Comparison of ENCODE assay signal across 19 cellular contexts in the genomic region with DNA sequence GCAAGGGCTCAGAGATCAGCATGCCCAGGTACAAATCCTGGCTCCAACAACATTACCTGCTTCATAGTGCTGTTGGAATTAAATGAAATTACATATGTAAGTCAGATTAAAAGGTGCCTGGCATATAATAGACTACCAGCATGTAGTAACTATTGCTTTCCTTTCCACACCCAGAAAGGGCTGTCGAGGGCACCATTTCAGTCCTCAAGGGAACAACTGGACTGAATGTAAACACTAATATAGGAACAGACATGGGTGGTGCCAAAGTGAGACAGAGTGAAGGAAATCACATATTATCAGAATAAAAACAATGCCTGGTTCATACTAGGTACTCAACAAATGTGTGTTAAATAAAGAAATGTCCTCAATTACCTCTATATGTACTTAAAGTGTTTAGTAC. TPM values are rescaled to one million over a fixed set of nuclear protein-coding genes. Genes with fewer than 3 reads are reported as not detected.
DNase-seq lines count a peak whose midpoint lies in the region; ATAC-seq and TF ChIP-seq lines count a peak whose summit lies in the region.
"Had no signal": no experiment of that assay in that cellular context is flagged by ENCODE, and none has a peak within 500 bp of the region (broad histone marks: within the 10 kb centered on the region; RNA-seq: fewer than 3 reads in every experiment).

No MANE protein-coding gene starts in this region.

- H3K4me1 Mint-ChIP-seq in activated CD4-positive, alpha-beta T cell treated with anti-CD3 and anti-CD28 coated beads, Interleukin-2, amount 10 ng/mL, durations not matched to agents 24 days and 14 days = peaks cover 2% of the 10 kb centered on the region

- no peak overlapping the region for H3K18ac ChIP-seq in mesenchymal stem cell (ENCODE audit: low read depth in 1 of 2, low read length in 2 of 2)

- H3K27ac ChIP-seq in mesenchymal stem cell (ENCODE audit: low read length, poor library complexity, severe bottlenecking) = no peak overlapping the region
- H3K27ac ChIP-seq in colonic mucosa = no peak overlapping the region
- H3K27ac ChIP-seq: C4-2B had no signal

- peaks cover 5% of the 10 kb centered on the region for H3K4me1 ChIP-seq in mesenchymal stem cell (ENCODE audit: control insufficient read depth, insufficient read depth, low read depth, low read length)
- no peaks in the 10 kb centered on the region for H3K4me1 ChIP-seq in colonic mucosa
- H3K4me1 ChIP-seq: Caco-2 had no signal

- H3K36me3 Mint-ChIP-seq in activated CD4-positive, alpha-beta T cell treated with anti-CD3 and anti-CD28 coated beads, Interleukin-2, amount 10 ng/mL, durations not matched to agents 24 days and 14 days (ENCODE audit: low read depth) = no peaks in the 10 kb centered on the region

- no peaks in the 10 kb centered on the region for H3K9me3 ChIP-seq in mesenchymal stem cell (ENCODE audit: control insufficient read depth, low read length)
- H3K9me3 ChIP-seq in colonic mucosa = no peaks in the 10 kb centered on the region
- H3K9me3 ChIP-seq: Caco-2 had no signal

- no peak overlapping the region for H2BK120ac ChIP-seq in mesenchymal stem cell (ENCODE audit: low read depth, low read length)

- H3K4me3 ChIP-seq in mesenchymal stem cell (ENCODE audit: insufficient read depth in 1 of 2, low read depth in 1 of 2, low read length in 2 of 2) (no peak overlapping the region), colonic mucosa (no peak overlapping the region)
- H3K4me3 ChIP-seq: GM12878, GM23338 had no signal

- H3K9me3 Mint-ChIP-seq in activated CD4-positive, alpha-beta T cell treated with anti-CD3 and anti-CD28 coated beads, Interleukin-2, amount 10 ng/mL, durations not matched to agents 24 days and 14 days = no peaks in the 10 kb centered on the region
- H3K9me3 Mint-ChIP-seq: CD4-positive, alpha-beta T cell; GM23338 had no signal

- H3K27me3 ChIP-seq in mesenchymal stem cell (ENCODE audit: control insufficient read depth in 1 of 2, insufficient read depth in 1 of 2, low read length in 2 of 2) (no peaks in the 10 kb centered on the region), colonic mucosa (no peaks in the 10 kb centered on the region)

- H3K9ac ChIP-seq in mesenchymal stem cell (ENCODE audit: low read length) (no peak overlapping the region), colonic mucosa (ENCODE audit: low read depth in 2 of 2, low read length in 2 of 2) (no peak overlapping the region)

- peak; percentile 69 for ATAC-seq in left colon
- no peak for ATAC-seq in HG02970 (IDR thresholded peaks at IDR 0.05; ENCODE audit: low FRiP score, unreplicated experiment)
- ATAC-seq: GM12878, GM23338, HepG2 had no signal

- no peak overlapping the region for H3K4me3 Mint-ChIP-seq in activated CD4-positive, alpha-beta T cell treated with anti-CD3 and anti-CD28 coated beads, Interleukin-2, amount 10 ng/mL, durations not matched to agents 24 days and 14 days
- H3K4me3 Mint-ChIP-seq: CD4-positive, alpha-beta T cell; GM23338 had no signal

- H2AK5ac ChIP-seq in mesenchymal stem cell (ENCODE audit: low read length, severe bottlenecking) = no peak overlapping the region

- H2BK12ac ChIP-seq in mesenchymal stem cell (ENCODE audit: low read length in 2 of 2) = no peak overlapping the region

- no peak for TF ChIP-seq CTCF in colonic mucosa (IDR thresholded peaks at IDR 0.05)

- WGBS in mesenchymal stem cell = no CpG with 5 or more reads among the region's 1 CpG

- H3K4me2 ChIP-seq in mesenchymal stem cell (ENCODE audit: low read length, poor library complexity, severe bottlenecking) = no peak overlapping the region
- H3K4me2 ChIP-seq: GM23338 had no signal

- no peak overlapping the region for H2AFZ ChIP-seq in mesenchymal stem cell (ENCODE audit: low read depth, low read length)
- H2AFZ ChIP-seq: GM23338 had no signal

- no peak overlapping the region for H3K27ac Mint-ChIP-seq in activated CD4-positive, alpha-beta T cell treated with anti-CD3 and anti-CD28 coated beads, Interleukin-2, amount 10 ng/mL, durations not matched to agents 24 days and 14 days
- H3K27ac Mint-ChIP-seq: CD4-positive, alpha-beta T cell; GM23338 had no signal

- peak; percentile 15 for DNase-seq in activated CD4-positive, alpha-beta T cell treated with anti-CD3 and anti-CD28 coated beads, Interleukin-2, amount 10 ng/mL, durations not matched to agents 24 days and 14 days
- DNase-seq in activated CD4-positive, alpha-beta T cell treated with anti-CD3 and anti-CD28 coated beads, Interleukin-2, amount 50 U/mL, for 48 hours = no peak
- DNase-seq in NCI-H69 (lab: John Stamatoyannopoulos, UW) (peak; percentile 75), left colon (peak in 1 of 2 donors; percentile 5), mesenchymal stem cell (no peak), colonic mucosa (no peak)
- DNase-seq: ACHN; AML-193; Caco-2; CD4-positive, alpha-beta T cell; DMS79 treated with DMSO at 0.1 percent for 48 hours; HCEC 1CT; KG1 had no signal

- H3K36me3 ChIP-seq in mesenchymal stem cell (ENCODE audit: control insufficient read depth in 1 of 2, insufficient read depth in 2 of 2, low read depth in 1 of 2, low read length in 2 of 2) (peaks cover 0 to 100% of the 10 kb centered on the region in 2 experiments), colonic mucosa (no peaks in the 10 kb centered on the region)

- no peak overlapping the region for H3K14ac ChIP-seq in mesenchymal stem cell (ENCODE audit: low read length in 2 of 2)

- no peak overlapping the region for H4K8ac ChIP-seq in mesenchymal stem cell (ENCODE audit: low read length)

- H4K91ac ChIP-seq in mesenchymal stem cell (ENCODE audit: low read length) = no peak overlapping the region

- intact Hi-C loops in activated CD4-positive, alpha-beta T cell treated with anti-CD3 and anti-CD28 coated beads, Interleukin-2, amount 10 ng/mL, durations not matched to agents 24 days and 14 days (cut with micrococcal nuclease) = no loop called here
- intact Hi-C loops in left colon (cut with DNase I, micrococcal nuclease) (no loop called here), colonic mucosa (cut with DNase I) (no loop called here)

- H3K23ac ChIP-seq in mesenchymal stem cell (ENCODE audit: low read length in 2 of 2) = no peak overlapping the region

- H3K27me3 Mint-ChIP-seq in activated CD4-positive, alpha-beta T cell treated with anti-CD3 and anti-CD28 coated beads, Interleukin-2, amount 10 ng/mL, durations not matched to agents 24 days and 14 days = peaks cover 22% of the 10 kb centered on the region

- no peaks in the 10 kb centered on the region for H3K79me1 ChIP-seq in mesenchymal stem cell (replicated peaks; ENCODE audit: low read length, poor library complexity, severe bottlenecking)

- H2BK5ac ChIP-seq in mesenchymal stem cell (ENCODE audit: low read depth, low read length, poor library complexity, severe bottlenecking) = no peak overlapping the region

- no peak overlapping the region for H2BK15ac ChIP-seq in mesenchymal stem cell (ENCODE audit: low read depth, poor library complexity, severe bottlenecking)

- no peak overlapping the region for H3K4ac ChIP-seq in mesenchymal stem cell (ENCODE audit: low read depth in 1 of 2, low read length in 2 of 2)

RNA-seq across cellular contexts. Expression of a gene that starts 43.3 kb away (rescaled TPM):
- total RNA-seq in activated CD4-positive, alpha-beta T cell treated with anti-CD3 and anti-CD28 coated beads, Interleukin-2, amount 10 ng/mL, durations not matched to agents 24 days and 14 days = not detected in 2 replicates
- total RNA-seq in left colon = under 1 TPM; 0.34 to 0.78 TPM
- 13.0 TPM for polyA plus RNA-seq in mesenchymal stem cell (2013, experiment 1 of 2)
- polyA plus RNA-seq in mesenchymal stem cell (2013, experiment 2 of 2) = 17.5 TPM
- 1 to 10 TPM; 1.1 to 1.8 TPM for total RNA-seq in colonic mucosa
- total RNA-seq: Caco-2; CD4-positive, alpha-beta T cell; GM12878; GM23338; HepG2 had no signal
- polyA plus RNA-seq: GM23338, HepG2 had no signal

RNA-seq across cellular contexts. Expression of a gene that starts 47.9 kb away (rescaled TPM):
- not detected in 2 replicates for total RNA-seq in activated CD4-positive, alpha-beta T cell treated with anti-CD3 and anti-CD28 coated beads, Interleukin-2, amount 10 ng/mL, durations not matched to agents 24 days and 14 days
- total RNA-seq in left colon (10 to 100 TPM; 55.2 to 55.9 TPM), colonic mucosa (10 to 100 TPM; 55.8 to 81.3 TPM)
- polyA plus RNA-seq in mesenchymal stem cell (2013, experiment 1 of 2) = not detected
- polyA plus RNA-seq in mesenchymal stem cell (2013, experiment 2 of 2) = not detected
- total RNA-seq: Caco-2; CD4-positive, alpha-beta T cell; GM12878; GM23338; HepG2 had no signal
- polyA plus RNA-seq: BJ, GM12878, GM23338, HepG2 had no signal

Comparison
In these comparisons a context has a peak if more than half of its experiments do, and no peak if none do; other contexts are left out.
1. DNase-seq: peak in activated CD4-positive, alpha-beta T cell treated with anti-CD3 and anti-CD28 coated beads, Interleukin-2, amount 10 ng/mL, durations not matched to agents 24 days and 14 days (single experiment) and NCI-H69 (single experiment); none in activated CD4-positive, alpha-beta T cell treated with anti-CD3 and anti-CD28 coated beads, Interleukin-2, amount 50 U/mL, for 48 hours (0 of 2), mesenchymal stem cell (single experiment) and colonic mucosa (single experiment).
2. RNA of a gene that starts 47.9 kb away (total RNA-seq): 55.8 to 81.3 TPM in colonic mucosa and 55.2 to 55.9 TPM in left colon; not detected in activated CD4-positive, alpha-beta T cell treated with anti-CD3 and anti-CD28 coated beads, Interleukin-2, amount 10 ng/mL, durations not matched to agents 24 days and 14 days; every median in the first group is over 10 times any median in the second.